Comparison of ENCODE assay signal across 8 cellular contexts in the genomic region with DNA sequence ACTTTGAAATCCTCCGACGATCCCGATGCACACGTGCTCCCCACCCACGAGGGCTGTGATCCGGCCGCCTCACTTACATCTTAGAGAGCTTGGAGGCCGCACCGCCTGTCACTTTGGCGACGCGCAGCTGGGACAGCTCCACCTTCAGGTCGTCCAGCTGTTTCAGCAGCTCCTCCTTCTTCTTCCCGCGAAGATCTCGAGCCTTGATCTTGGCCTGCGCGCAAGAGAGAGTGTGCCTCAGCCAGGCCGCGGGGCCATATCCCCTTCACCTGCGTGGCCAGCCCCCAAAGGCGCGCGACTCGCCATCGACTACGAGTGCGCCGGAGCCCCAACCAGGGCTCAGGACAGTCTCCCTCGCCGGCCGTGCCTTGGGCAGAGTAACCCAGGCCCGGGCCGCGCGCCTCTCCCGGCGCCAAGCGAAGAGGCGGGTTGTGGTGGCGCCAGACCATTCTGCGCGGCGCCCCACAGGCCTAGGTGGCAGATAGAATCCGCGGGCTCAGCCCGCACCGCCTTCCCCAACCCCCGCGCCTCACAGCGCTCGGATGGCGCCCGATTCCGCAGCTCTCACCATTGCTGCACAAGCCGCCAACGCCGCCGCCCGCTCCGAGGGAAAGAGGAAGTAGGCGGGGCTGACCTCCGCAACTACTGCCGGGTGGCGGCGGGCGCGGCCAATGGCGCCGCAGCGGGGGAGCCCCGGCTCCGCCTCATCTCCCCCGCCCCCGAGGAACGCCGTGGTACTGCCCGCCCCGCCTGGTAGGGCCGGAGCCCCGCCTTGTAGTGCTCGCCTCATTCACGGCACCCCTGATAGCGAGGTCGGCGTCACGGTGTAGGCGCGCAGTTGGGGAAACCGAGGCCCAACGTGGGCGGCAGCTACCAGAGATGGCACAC. TPM values are rescaled to one million over a fixed set of nuclear protein-coding genes. Genes with fewer than 3 reads are reported as not detected.
DNase-seq lines count a peak whose midpoint lies in the region; ATAC-seq and TF ChIP-seq lines count a peak whose summit lies in the region.

Gene ARPC5L (plus strand): TSS at position 789 of the 888 bp plus-strand sequence. CDS start 7,161 bp downstream, outside the sequence.
Gene RPL35 (minus strand): TSS at position 616 of the 888 bp plus-strand sequence. CDS start 45 bp downstream, at position 571.

- H3K36me3 Mint-ChIP-seq in endothelial cell (ENCODE audit: low read depth, unreplicated experiment) = peaks cover 10% of the 10 kb centered on the region

- H3K4me2 ChIP-seq in IMR-90 (ENCODE audit: low read depth, low read length) (peak within 1 kb of the TSS; percentile 100), OCI-LY3 (ENCODE audit: low read length) (peak within 1 kb of the TSS; percentile 85)

- H3K4me1 ChIP-seq in IMR-90 (ENCODE audit: control insufficient read depth, insufficient read depth, low read length) = peaks cover 9% of the 10 kb centered on the region
- peaks cover 31% of the 10 kb centered on the region for H3K4me1 ChIP-seq in OCI-LY3 (ENCODE audit: low read length)

- H2AFZ ChIP-seq in IMR-90 (replicated peaks; ENCODE audit: low read length, poor library complexity) (peak within 1 kb of the TSS; percentile 91), OCI-LY3 (ENCODE audit: low read depth, low read length) (peak within 1 kb of the TSS; percentile 96)

- H3K9me3 ChIP-seq in IMR-90 (ENCODE audit: control insufficient read depth, insufficient read depth, low read length) = no peaks in the 10 kb centered on the region
- H3K9me3 ChIP-seq in OCI-LY3 (ENCODE audit: insufficient read depth, low read length) = no peaks in the 10 kb centered on the region

- peak within 1 kb of the TSS; percentile 94 for H3K27ac ChIP-seq in IMR-90 (ENCODE audit: insufficient read depth, low read length)
- peak within 1 kb of the TSS; percentile 71 for H3K27ac ChIP-seq in OCI-LY3 (ENCODE audit: low read length)

- H3K4ac ChIP-seq in IMR-90 (ENCODE audit: low read depth, low read length) = peak within 1 kb of the TSS; percentile 100

- H3K9ac ChIP-seq in IMR-90 (ENCODE audit: low read depth, low read length) (peak within 1 kb of the TSS; percentile 96), OCI-LY3 (ENCODE audit: low read length) (peak within 1 kb of the TSS; percentile 95)

- H3K79me2 ChIP-seq in OCI-LY3 (ENCODE audit: low read length) = peaks cover 37% of the 10 kb centered on the region

- H3K9me3 Mint-ChIP-seq in endothelial cell (ENCODE audit: unreplicated experiment) = no peaks in the 10 kb centered on the region

- ATAC-seq in GM21529 (IDR thresholded peaks at IDR 0.05; ENCODE audit: unreplicated experiment) (peak; percentile 89), IMR-90 (ENCODE audit: low read depth) (peak; percentile 98)

- peak within 1 kb of the TSS; percentile 100 for H3K14ac ChIP-seq in IMR-90 (replicated peaks; ENCODE audit: low read depth, low read length)

- peak within 1 kb of the TSS; percentile 95 for H2BK120ac ChIP-seq in IMR-90 (ENCODE audit: low read depth, low read length)

- POLR2A ChIA-PET in IMR-90 (lab: Charles Lee; ENCODE audit: unreplicated experiment) = no interaction called here

- H3K4me1 Mint-ChIP-seq in endothelial cell (ENCODE audit: unreplicated experiment) = peaks cover 10% of the 10 kb centered on the region

- H3K27me3 ChIP-seq in IMR-90 (ENCODE audit: control insufficient read depth, insufficient read depth, low read length) (no peaks in the 10 kb centered on the region), OCI-LY3 (ENCODE audit: low read depth, low read length) (no peaks in the 10 kb centered on the region)

- peak within 1 kb of the TSS; percentile 31; the same call in 2 of the 3 replicates for H2BK15ac ChIP-seq in IMR-90 (ENCODE audit: low read depth, low read length)

- peaks cover 4% of the 10 kb centered on the region; the same call in 1 of the 2 replicates for H3K9me1 ChIP-seq in IMR-90 (ENCODE audit: insufficient read depth, low read length)

- CTCF ChIA-PET in IMR-90 (lab: Yijun Ruan, JAX) = interaction anchor here (0.9 to 1.3 kb wide), 2 partner anchors 9 to 84 kb away, joined by 3 to 5 read pairs; partner anchors contain the start of gene OLFML2A

- dilution Hi-C loops in IMR-90 (cut with HindIII; ENCODE audit: low sequenced_read_pairs, unreplicated experiment) = no loop called here

- BruUV-seq in IMR-90 (replicated peaks; lab: Mats Ljungman, UMichigan) = no TSS peak

- TF ChIP-seq CTCF in IMR-90 (conservative IDR thresholded peaks at IDR 0.05; ENCODE audit: low read depth, low read length) (0 out of 2 replicates have a peak, but pooled peaks have one; percentile 13), OCI-LY3 (IDR thresholded peaks at IDR 0.05; ENCODE audit: low read depth, low read length) (peak; percentile 19; the same call in 1 of the 2 replicates), endothelial cell (IDR thresholded peaks at IDR 0.05; ENCODE audit: unreplicated experiment) (peak; percentile 16)

- H3K4me3 ChIP-seq in IMR-90 (ENCODE audit: insufficient read depth, low read depth, low read length) (peak within 1 kb of the TSS; percentile 78), OCI-LY3 (ENCODE audit: low read length) (peak within 1 kb of the TSS; percentile 95)

- peaks cover 13 to 42% of the 10 kb centered on the region in 2 experiments for H3K79me1 ChIP-seq in IMR-90 (ENCODE audit: low read depth in 1 of 2, low read length in 2 of 2)

- 0% methylated on average over 71 of the region's 92 CpGs; no CpG with 5 or more reads in 1 of the 2 experiments for WGBS in IMR-90 (ENCODE audit: extremely low coverage in 2 of 2, insufficient read length in 1 of 2), 2 experiments

- in situ Hi-C loops in IMR-90 (cut with MboI; ENCODE audit: low sequenced_read_pairs) = loop anchor here (10.0 kb wide), 1 partner anchor 283 kb away; the partner anchor contains the start of gene SCAI

- peaks cover 9% of the 10 kb centered on the region for H3K27me3 Mint-ChIP-seq in endothelial cell (ENCODE audit: unreplicated experiment)

- peak; percentile 95 for TF ChIP-seq POLR2A in IMR-90 (IDR thresholded peaks at IDR 0.05; ENCODE audit: low read depth, low read length)

- peak within 1 kb of the TSS; percentile 100 for H2AK9ac ChIP-seq in IMR-90 (replicated peaks; ENCODE audit: low read depth, low read length, poor library complexity)

- peak within 1 kb of the TSS; percentile 86; the same call in 1 of the 2 replicates for H2BK20ac ChIP-seq in IMR-90 (ENCODE audit: low read depth, low read length)

- H3K36me3 ChIP-seq in IMR-90 (ENCODE audit: control insufficient read depth, insufficient read depth, low read length) = peaks cover 44% of the 10 kb centered on the region
- peaks cover 46% of the 10 kb centered on the region for H3K36me3 ChIP-seq in OCI-LY3 (replicated peaks; ENCODE audit: low read depth, low read length)

- peak within 1 kb of the TSS; percentile 88 to 95 for H4K8ac ChIP-seq in IMR-90 (ENCODE audit: low read depth in 2 of 2, low read length in 2 of 2)

- intact Hi-C loops in IMR-90 (cut with micrococcal nuclease) = no loop called here

- H2AK5ac ChIP-seq in IMR-90 (ENCODE audit: low read depth, low read length) = peak within 1 kb of the TSS; percentile 95

- H4K5ac ChIP-seq in IMR-90 (ENCODE audit: low read depth, low read length) = peak within 1 kb of the TSS; percentile 78

- peak within 1 kb of the TSS; percentile 88 for H4K91ac ChIP-seq in IMR-90 (ENCODE audit: insufficient read depth, low read depth, low read length)

- peak within 1 kb of the TSS; percentile 91 for H2BK5ac ChIP-seq in IMR-90 (ENCODE audit: low read depth, low read length, poor library complexity, severe bottlenecking)

- peak within 1 kb of the TSS; percentile 95 for H3K23ac ChIP-seq in IMR-90 (ENCODE audit: low read depth, low read length)

- DNase-seq in DMS114 treated with DMSO at 0.1 percent for 48 hours (lab: John Stamatoyannopoulos, UW; ENCODE audit: unreplicated experiment) = peak; percentile 80
- peak; percentile 89 for DNase-seq in IMR-90
- peak; percentile 97 for DNase-seq in activated CD8-positive, alpha-beta memory T cell treated with anti-CD3 and anti-CD28 coated beads, Interleukin-2, amount 50 U/mL, for 48 hours
- DNase-seq in endothelial cell (ENCODE audit: low spot score) = peak; percentile 95
- DNase-seq in middle frontal gyrus (ENCODE audit: extremely low spot score, low spot score) = peak; percentile 88
- DNase-seq in stimulated activated CD8-positive, alpha-beta memory T cell treated with anti-CD3 and anti-CD28 coated beads, Interleukin-2, amount 100 ng/mL, for 48 hours (ENCODE audit: low read depth in 2 of 2) = peak; percentile 93 to 96

- peak within 1 kb of the TSS; percentile 95 for H3K4me3 Mint-ChIP-seq in endothelial cell (ENCODE audit: unreplicated experiment)

- peak within 1 kb of the TSS; percentile 83 for H3K18ac ChIP-seq in IMR-90 (ENCODE audit: low read depth, low read length)

- no peak for TF ChIP-seq RAD21 in IMR-90 (IDR thresholded peaks at IDR 0.05; ENCODE audit: low read length)

- peak within 1 kb of the TSS; percentile 42 for H3K56ac ChIP-seq in IMR-90 (ENCODE audit: extremely low read depth, insufficient read depth, low read length)

- H4K20me1 ChIP-seq in IMR-90 (ENCODE audit: insufficient read depth, low read length) (peaks cover 52% of the 10 kb centered on the region), OCI-LY3 (ENCODE audit: insufficient read depth, low read length) (peaks cover 47% of the 10 kb centered on the region)

- H3K27ac Mint-ChIP-seq in endothelial cell (ENCODE audit: unreplicated experiment) = peak within 1 kb of the TSS; percentile 72

TF ChIP-seq in IMR-90, 13 proteins besides CTCF, POLR2A, EP300 and RAD21 (continues in another document):
- no peak for TF ChIP-seq RFX5 (IDR thresholded peaks at IDR 0.05; ENCODE audit: low read depth, low read length)
- TF ChIP-seq MXI1 (IDR thresholded peaks at IDR 0.05; ENCODE audit: borderline replicate concordance, low read depth, low read length) = peak; percentile 96
- TF ChIP-seq FOS (IDR thresholded peaks at IDR 0.05; ENCODE audit: low read depth, low read length) = no peak

RNA-seq across cellular contexts. Expression of gene ARPC5L, which starts in this region (rescaled TPM):
- total RNA-seq in IMR-90 (2012; rRNA removed) = 11.1 and 19.7 TPM in 2 replicates
- 53.8 and 57.4 TPM in 2 replicates for polyA plus RNA-seq in IMR-90 (2012; rRNA removed)
- polyA plus RNA-seq in IMR-90 (2012; cell fraction: cytosol; rRNA removed) = 40.2 and 49.0 TPM in 2 replicates
- polyA plus RNA-seq in IMR-90 (2012; cell fraction: nucleus; rRNA removed; ENCODE audit: low replicate concordance) = 25.4 and 61.2 TPM in 2 replicates
- 67.0 TPM for total RNA-seq in endothelial cell (ENCODE audit: unreplicated experiment)

RNA-seq across cellular contexts. Expression of gene RPL35, which starts in this region (rescaled TPM):
- 881 and 1,151 TPM in 2 replicates for total RNA-seq in IMR-90 (2012; rRNA removed)
- polyA plus RNA-seq in IMR-90 (2012; rRNA removed) = 1,650 and 1,735 TPM in 2 replicates
- 3,661 and 4,271 TPM in 2 replicates for polyA plus RNA-seq in IMR-90 (2012; cell fraction: cytosol; rRNA removed)
- polyA plus RNA-seq in IMR-90 (2012; cell fraction: nucleus; rRNA removed; ENCODE audit: low replicate concordance) = 742 and 1,804 TPM in 2 replicates
- total RNA-seq in endothelial cell (ENCODE audit: unreplicated experiment) = 1,069 TPM

Comparison
In these comparisons a context has a peak if more than half of its experiments do, and no peak if none do; other contexts are left out.
1. Peak in every context shown above with its lines: DNase-seq, ATAC-seq, H3K4me3 ChIP-seq and H3K27ac ChIP-seq.